In genomic region chr11:30423886-30424285, GRCh38 we compare ENCODE assay signal across 16 cellular contexts.
"Had no signal": no experiment of that assay in that cellular context is flagged by ENCODE, and none has a peak within 500 bp of the region (broad histone marks: within the 10 kb centered on the region; RNA-seq: fewer than 3 reads in every experiment).

No MANE protein-coding gene starts in this region.

- H3K36me3 Mint-ChIP-seq: activated CD4-positive, alpha-beta memory T cell treated with anti-CD3 and anti-CD28 coated beads for 36 hours; activated naive CD8-positive, alpha-beta T cell; naive thymus-derived CD4-positive, alpha-beta T cell had no signal

- H3K36me3 ChIP-seq: heart left ventricle, lower lobe of right lung, uterus had no signal

- DNase-seq: activated CD4-positive, alpha-beta memory T cell treated with anti-CD3 and anti-CD28 coated beads for 36 hours; activated gamma-delta T cell; activated T-cell treated with anti-CD3 and anti-CD28 coated beads, Interleukin-2, amount 50 U/mL, for 4 hours; amygdala; foreskin melanocyte; islet precursor cell; lower lobe of right lung; naive thymus-derived CD4-positive, alpha-beta T cell; stimulated activated CD4-positive, alpha-beta T cell treated with anti-CD3 and anti-CD28 coated beads, Interleukin-4, amount 100 ng/mL, for 4 hours; stimulated activated naive CD8-positive, alpha-beta T cell treated with anti-CD3 and anti-CD28 coated beads, Interleukin-15, amount 100 ng/mL, for 72 hours; SW 1271; uterus had no signal

- H3K27ac Mint-ChIP-seq: activated CD4-positive, alpha-beta memory T cell treated with anti-CD3 and anti-CD28 coated beads for 36 hours; activated naive CD8-positive, alpha-beta T cell; naive thymus-derived CD4-positive, alpha-beta T cell; stimulated activated naive CD8-positive, alpha-beta T cell treated with anti-CD3 and anti-CD28 coated beads, Interleukin-15, amount 100 ng/mL, for 72 hours; T-helper 2 cell treated with Interferon-gamma antibody and Interleukin-4, amounts not matched to agents 5 μg/mL and 100 μg/mL, for 36 hours had no signal

- H3K9me3 ChIP-seq: heart left ventricle, lower lobe of right lung, uterus had no signal

- H3K4me1 ChIP-seq: lower lobe of right lung, uterus had no signal

- H3K27me3 ChIP-seq: heart left ventricle, uterus had no signal

- H3K4me3 Mint-ChIP-seq: activated CD4-positive, alpha-beta memory T cell treated with anti-CD3 and anti-CD28 coated beads for 36 hours; activated naive CD8-positive, alpha-beta T cell; activated T-cell treated with anti-CD3 and anti-CD28 coated beads, Interleukin-2, amount 50 U/mL, for 4 hours; naive thymus-derived CD4-positive, alpha-beta T cell; stimulated activated naive CD8-positive, alpha-beta T cell treated with anti-CD3 and anti-CD28 coated beads, Interleukin-15, amount 100 ng/mL, for 72 hours; T-helper 2 cell treated with Interferon-gamma antibody and Interleukin-4, amounts not matched to agents 5 μg/mL and 100 μg/mL, for 36 hours had no signal

- H3K4me3 ChIP-seq: heart left ventricle, lower lobe of right lung, uterus had no signal

- H3K27me3 Mint-ChIP-seq: stimulated activated naive CD8-positive, alpha-beta T cell treated with anti-CD3 and anti-CD28 coated beads, Interleukin-15, amount 100 ng/mL, for 72 hours had no signal

- H3K27ac ChIP-seq: lower lobe of right lung, uterus had no signal

- ATAC-seq: activated CD4-positive, CD25-positive, alpha-beta regulatory T cell treated with anti-CD3 and anti-CD28 coated beads, Interleukin-2, amount 50 U/mL, for 24 hours; activated T-cell treated with anti-CD3 and anti-CD28 coated beads, Interleukin-2, amount 50 U/mL, for 4 hours; lower lobe of right lung; naive thymus-derived CD4-positive, alpha-beta T cell; stimulated activated naive CD8-positive, alpha-beta T cell treated with anti-CD3 and anti-CD28 coated beads, Interleukin-15, amount 100 ng/mL, for 72 hours had no signal

- H3K4me1 Mint-ChIP-seq: naive thymus-derived CD4-positive, alpha-beta T cell; stimulated activated naive CD8-positive, alpha-beta T cell treated with anti-CD3 and anti-CD28 coated beads, Interleukin-15, amount 100 ng/mL, for 72 hours had no signal

- H3K9me3 Mint-ChIP-seq: activated CD4-positive, alpha-beta memory T cell treated with anti-CD3 and anti-CD28 coated beads for 36 hours; activated T-cell treated with anti-CD3 and anti-CD28 coated beads, Interleukin-2, amount 50 U/mL, for 4 hours; naive thymus-derived CD4-positive, alpha-beta T cell; stimulated activated naive CD8-positive, alpha-beta T cell treated with anti-CD3 and anti-CD28 coated beads, Interleukin-15, amount 100 ng/mL, for 72 hours; T-helper 2 cell treated with Interferon-gamma antibody and Interleukin-4, amounts not matched to agents 5 μg/mL and 100 μg/mL, for 36 hours had no signal
